In genomic region chr20:31948008-31948407, GRCh38 we compare ENCODE assay signal across 1 cellular context.
TF ChIP-seq lines count a peak whose summit lies in the region.

No MANE protein-coding gene starts in this region.

TF ChIP-seq in GM12878, 131 proteins besides CTCF, POLR2A, EP300 and RAD21:
- TF ChIP-seq USF2 (IDR thresholded peaks at IDR 0.05; ENCODE audit: borderline replicate concordance, low read depth, low read length) (peak; percentile 8; the same call in 1 of the 2 replicates), ZBTB4 (CRISPR knock-in tag; IDR thresholded peaks at IDR 0.05) (no peak), CBX5 (IDR thresholded peaks at IDR 0.05; ENCODE audit: low read depth) (peak; percentile 34; the same call in 1 of the 2 replicates), USF1 (IDR thresholded peaks at IDR 0.05; ENCODE audit: borderline replicate concordance, extremely low read length, insufficient read depth, low read depth, low read length) (peak; percentile 11)
